In the genomic region with DNA sequence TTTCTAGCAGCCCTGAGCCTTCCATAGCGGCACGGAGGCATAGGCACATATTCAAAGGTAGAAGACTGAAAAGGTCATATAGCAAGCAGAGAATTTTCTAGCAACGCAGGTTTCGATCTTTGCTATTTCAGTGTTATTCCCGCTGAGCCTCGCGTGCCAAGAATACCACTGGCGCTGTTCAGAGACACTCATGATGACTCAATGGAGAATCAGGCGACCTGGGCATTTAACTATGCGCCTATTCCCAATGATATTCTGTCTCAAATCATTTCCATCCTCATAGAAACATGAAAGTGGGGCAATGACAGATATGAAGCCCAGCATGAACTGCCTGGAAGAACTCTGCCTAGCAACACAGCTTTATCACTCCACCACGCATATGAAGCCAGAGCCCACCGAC, we compare ENCODE assay signal across 29 cellular contexts. TPM values are rescaled to one million over a fixed set of nuclear protein-coding genes. Genes with fewer than 3 reads are reported as not detected.
"Had no signal": no experiment of that assay in that cellular context is flagged by ENCODE, and none has a peak within 500 bp of the region (broad histone marks: within the 10 kb centered on the region; RNA-seq: fewer than 3 reads in every experiment).

No MANE protein-coding gene starts in this region.

- ATAC-seq: activated CD4-positive, CD25-positive, alpha-beta regulatory T cell treated with anti-CD3 and anti-CD28 coated beads, Interleukin-2, amount 50 U/mL, for 24 hours; activated CD8-positive, alpha-beta memory T cell treated with anti-CD3 and anti-CD28 coated beads, Interleukin-2, amount 10 ng/mL, durations not matched to agents 7 days and 5 days; activated naive CD4-positive, alpha-beta T cell treated with anti-CD3 and anti-CD28 coated beads, Interleukin-2, amount 50 U/mL, for 72 hours; activated naive CD8-positive, alpha-beta T cell treated with anti-CD3 and anti-CD28 coated beads, Interleukin-2, amount 50 U/mL, for 24 hours; T-cell had no signal

- H3K4me1 Mint-ChIP-seq: activated CD8-positive, alpha-beta memory T cell treated with anti-CD3 and anti-CD28 coated beads, Interleukin-2, amount 10 ng/mL, durations not matched to agents 7 days and 5 days; activated naive CD8-positive, alpha-beta T cell treated with anti-CD3 and anti-CD28 coated beads, Interleukin-2, amount 50 U/mL, for 24 hours; IgD-negative memory B cell; T-cell had no signal

- H3K27me3 Mint-ChIP-seq: IgD-negative memory B cell had no signal

- H3K36me3 Mint-ChIP-seq: activated CD8-positive, alpha-beta memory T cell treated with anti-CD3 and anti-CD28 coated beads, Interleukin-2, amount 10 ng/mL, durations not matched to agents 7 days and 5 days; activated naive CD4-positive, alpha-beta T cell treated with anti-CD3 and anti-CD28 coated beads, Interleukin-2, amount 50 U/mL, for 72 hours; brain; IgD-negative memory B cell; T-cell had no signal

- H3K9me3 ChIP-seq: ascending aorta, SJSA1 had no signal

- H3K4me3 Mint-ChIP-seq: activated CD8-positive, alpha-beta memory T cell treated with anti-CD3 and anti-CD28 coated beads, Interleukin-2, amount 10 ng/mL, durations not matched to agents 7 days and 5 days; activated naive CD8-positive, alpha-beta T cell treated with anti-CD3 and anti-CD28 coated beads, Interleukin-2, amount 50 U/mL, for 24 hours; activated T-cell treated with anti-CD3 and anti-CD28 coated beads, Interleukin-2, amount 50 U/mL, for 24 hours; activated T-helper 1 cell treated with anti-CD3 and anti-CD28 coated beads, Interleukin-12 subunit alpha, Interleukin-12 subunit beta, Interleukin-2, Interleukin-4 antibody, amounts not matched to agents 30 ng/mL and 10 ng/mL and 1 ng/mL, durations not matched to agents 14 hours and 24 hours and 36 hours; brain; IgD-negative memory B cell; T-cell had no signal

- H3K27ac ChIP-seq: ascending aorta, SJSA1, WERI-Rb-1 had no signal

- DNase-seq: activated CD4-positive, alpha-beta T cell treated with anti-CD3 and anti-CD28 coated beads for 4 hours; activated CD4-positive, alpha-beta T cell treated with anti-CD3 and anti-CD28 coated beads, Interleukin-2, amount 50 U/mL, for 48 hours; activated CD8-positive, alpha-beta memory T cell treated with anti-CD3 and anti-CD28 coated beads, Interleukin-2, amount 10 ng/mL, durations not matched to agents 7 days and 5 days; activated effector memory CD4-positive, alpha-beta T cell treated with anti-CD3 and anti-CD28 coated beads, Interleukin-2, amount 50 U/mL, for 16 hours; activated naive CD4-positive, alpha-beta T cell treated with Interleukin-2 at 50 U/mL for 16 hours; activated naive CD8-positive, alpha-beta T cell treated with anti-CD3 and anti-CD28 coated beads, Interleukin-2, amount 50 U/mL, for 24 hours; activated T-cell treated with anti-CD3 and anti-CD28 coated beads, Interleukin-2, amount 50 U/mL, for 24 hours; amniotic stem cell; KG1; MV-4-11; NCI-H1092 treated with DMSO at 0.1 percent for 48 hours; NCI-H1436; NCI-H1694 treated with DMSO at 0.1 percent for 48 hours; NCI-H2029 treated with DMSO at 0.1 percent for 48 hours; NCI-H345; NCI-H510A; NCI-H69; SHP77; T-cell; T-helper 2 cell; T1000; WERI-Rb-1 had no signal

- H3K36me3 ChIP-seq: ascending aorta, SJSA1, WERI-Rb-1 had no signal

- H3K9me3 Mint-ChIP-seq: activated naive CD8-positive, alpha-beta T cell treated with anti-CD3 and anti-CD28 coated beads, Interleukin-2, amount 50 U/mL, for 24 hours; activated T-cell treated with anti-CD3 and anti-CD28 coated beads, Interleukin-2, amount 50 U/mL, for 24 hours; activated T-helper 1 cell treated with anti-CD3 and anti-CD28 coated beads, Interleukin-12 subunit alpha, Interleukin-12 subunit beta, Interleukin-2, Interleukin-4 antibody, amounts not matched to agents 30 ng/mL and 10 ng/mL and 1 ng/mL, durations not matched to agents 14 hours and 24 hours and 36 hours; brain; T-cell had no signal

- H3K27me3 ChIP-seq: ascending aorta, SJSA1 had no signal

- H3K27ac Mint-ChIP-seq: activated CD8-positive, alpha-beta memory T cell treated with anti-CD3 and anti-CD28 coated beads, Interleukin-2, amount 10 ng/mL, durations not matched to agents 7 days and 5 days; activated naive CD4-positive, alpha-beta T cell treated with anti-CD3 and anti-CD28 coated beads, Interleukin-2, amount 50 U/mL, for 72 hours; activated naive CD8-positive, alpha-beta T cell treated with anti-CD3 and anti-CD28 coated beads, Interleukin-2, amount 50 U/mL, for 24 hours; activated T-cell treated with anti-CD3 and anti-CD28 coated beads, Interleukin-2, amount 50 U/mL, for 24 hours; activated T-helper 1 cell treated with anti-CD3 and anti-CD28 coated beads, Interleukin-12 subunit alpha, Interleukin-12 subunit beta, Interleukin-2, Interleukin-4 antibody, amounts not matched to agents 30 ng/mL and 10 ng/mL and 1 ng/mL, durations not matched to agents 14 hours and 24 hours and 36 hours; brain; IgD-negative memory B cell; T-cell had no signal

- H3K4me3 ChIP-seq: ascending aorta, SJSA1 had no signal

RNA-seq across cellular contexts. Expression of gene EFNA5, which starts 59.9 kb away (rescaled TPM):
- total RNA-seq: activated CD8-positive, alpha-beta memory T cell treated with anti-CD3 and anti-CD28 coated beads, Interleukin-2, amount 10 ng/mL, durations not matched to agents 7 days and 5 days; activated naive CD4-positive, alpha-beta T cell treated with anti-CD3 and anti-CD28 coated beads, Interleukin-2, amount 50 U/mL, for 72 hours; activated T-helper 1 cell treated with anti-CD3 and anti-CD28 coated beads, Interleukin-12 subunit alpha, Interleukin-12 subunit beta, Interleukin-2, Interleukin-4 antibody, amounts not matched to agents 30 ng/mL and 10 ng/mL and 1 ng/mL, durations not matched to agents 14 hours and 24 hours and 36 hours had no signal
- polyA plus RNA-seq: IgD-negative memory B cell had no signal
